ENCODE assay signal across 13 cellular contexts in genomic region chr20:23620670-23621386, GRCh38. TPM values are rescaled to one million over a fixed set of nuclear protein-coding genes. Genes with fewer than 3 reads are reported as not detected.
DNase-seq lines count a peak whose midpoint lies in the region; TF ChIP-seq lines count a peak whose summit lies in the region.
"Not testable (repeated sequence)": the region's sequence is repeated elsewhere in the genome, so short reads cannot be mapped to it uniquely, and the experiment has no call there.
"Had no signal": no experiment of that assay in that cellular context is flagged by ENCODE, and none has a peak within 500 bp of the region (broad histone marks: within the 10 kb centered on the region; RNA-seq: fewer than 3 reads in every experiment).

No MANE protein-coding gene starts in this region.

- not testable (repeated sequence) for H2AK5ac ChIP-seq in H9 (ENCODE audit: insufficient read length, low read length); mesenchymal stem cell (ENCODE audit: low read length, severe bottlenecking)

- not testable (repeated sequence) for H2BK5ac ChIP-seq in H9 (ENCODE audit: insufficient read length, low read length); mesenchymal stem cell (ENCODE audit: low read depth, low read length, poor library complexity, severe bottlenecking)

- not testable (repeated sequence) for H3K56ac ChIP-seq in H9 (ENCODE audit: insufficient read length, low read depth, low read length)

- H3K79me1 ChIP-seq in H9 (ENCODE audit: insufficient read depth, low read depth, low read length, poor library complexity, severe bottlenecking); mesenchymal stem cell (replicated peaks; ENCODE audit: low read length, poor library complexity, severe bottlenecking): not testable (repeated sequence)

- H3K79me2 ChIP-seq in H9 (ENCODE audit: insufficient read depth, low read length); hepatocyte: not testable (repeated sequence)

- no CpG with 5 or more reads among the region's 11 CpGs for WGBS in H9 (ENCODE audit: extremely low coverage, insufficient read length, low lambda C conversion rate)
- WGBS in hepatocyte (ENCODE audit: low lambda C conversion rate, missing lambda C conversion rate), result 65% methylated on average over 11 of the region's 11 CpGs
- WGBS in mesenchymal stem cell, result 78% methylated on average over 11 of the region's 11 CpGs

- not testable (repeated sequence) for H4K20me1 ChIP-seq in H9 (ENCODE audit: control insufficient read depth, insufficient read depth, insufficient read length); hepatocyte (ENCODE audit: insufficient read depth, poor library complexity, severe bottlenecking)

- H3K27ac ChIP-seq in H9 (ENCODE audit: insufficient read length, low read depth, low read length); colonic mucosa; mesenchymal stem cell (ENCODE audit: low read length, poor library complexity, severe bottlenecking): not testable (repeated sequence)
- peak overlapping the region; percentile 52 for H3K27ac ChIP-seq in hepatocyte
- peak overlapping the region; percentile 87 for H3K27ac ChIP-seq in vagina

- H4K5ac ChIP-seq in H9 (ENCODE audit: insufficient read length, low read depth, low read length), result not testable (repeated sequence)

- H3K36me3 ChIP-seq in colonic mucosa; hepatocyte (replicated peaks; ENCODE audit: insufficient read depth, low read depth); mesenchymal stem cell (ENCODE audit: control insufficient read depth in 1 of 2, insufficient read depth in 2 of 2, low read depth in 1 of 2, low read length in 2 of 2); vagina: not testable (repeated sequence)

- not testable (repeated sequence) for H3K27me3 ChIP-seq in H9 (ENCODE audit: insufficient read depth, low read length); colonic mucosa; hepatocyte; mesenchymal stem cell (ENCODE audit: control insufficient read depth in 1 of 2, insufficient read depth in 1 of 2, low read length in 2 of 2); vagina

- intact Hi-C loops in colonic mucosa (cut with DNase I), result not testable (repeated sequence)
- intact Hi-C loops in vagina (cut with DNase I), result loop anchor here (5.0 kb wide), 1 partner anchor 259 kb away; the partner anchor contains the start of gene GZF1

- not testable (repeated sequence) for H2BK120ac ChIP-seq in H9 (ENCODE audit: low read depth, low read length, poor library complexity, severe bottlenecking); mesenchymal stem cell (ENCODE audit: low read depth, low read length)

- H3K36me3 Mint-ChIP-seq in H9 (ENCODE audit: insufficient read depth in 1 of 3, low read depth in 3 of 3); progenitor cell of endocrine pancreas (ENCODE audit: insufficient read depth): not testable (repeated sequence)

- H3K9me3 Mint-ChIP-seq in H9; progenitor cell of endocrine pancreas (ENCODE audit: low read depth): not testable (repeated sequence)

- not testable (repeated sequence) for TF ChIP-seq CTCF in H9 (conservative IDR thresholded peaks at IDR 0.05); colonic mucosa (IDR thresholded peaks at IDR 0.05); hepatocyte (IDR thresholded peaks at IDR 0.05; ENCODE audit: poor library complexity); progenitor cell of endocrine pancreas (IDR thresholded peaks at IDR 0.05; ENCODE audit: unreplicated experiment); vagina (IDR thresholded peaks at IDR 0.05)

- not testable (repeated sequence) for H3K4me2 ChIP-seq in H9 (ENCODE audit: insufficient read depth, insufficient read length, low read length); hepatocyte; mesenchymal stem cell (ENCODE audit: low read length, poor library complexity, severe bottlenecking)

- not testable (repeated sequence) for H4K8ac ChIP-seq in H9 (replicated peaks; ENCODE audit: insufficient read length, low read depth, low read length); mesenchymal stem cell (ENCODE audit: low read length)

- peaks cover 26 to 27% of the 10 kb centered on the region in 2 experiments for H3K4me1 Mint-ChIP-seq in H9
- H3K4me1 Mint-ChIP-seq in progenitor cell of endocrine pancreas (ENCODE audit: low read depth), result not testable (repeated sequence)

- not testable (repeated sequence) for H3K9me2 ChIP-seq in hepatocyte (replicated peaks; ENCODE audit: insufficient read depth)

- DNase-seq in H9, result peak; percentile 21
- DNase-seq in colonic mucosa, result peak; percentile 14
- DNase-seq in ecto neural progenitor cell (ENCODE audit: low spot score), result peak; percentile 30
- peak; percentile 23 for DNase-seq in hepatocyte (ENCODE audit: low spot score)
- DNase-seq in mesenchymal stem cell; progenitor cell of endocrine pancreas (ENCODE audit: low spot score, unreplicated experiment): not testable (repeated sequence)
- peak; percentile 67 to 82 for DNase-seq in vagina (ENCODE audit: extremely low spot score in 2 of 2)

- not testable (repeated sequence) for H3K4me3 ChIP-seq in colonic mucosa; hepatocyte; mesenchymal stem cell (ENCODE audit: insufficient read depth in 1 of 2, low read depth in 1 of 2, low read length in 2 of 2); vagina

- not testable (repeated sequence) for H3K18ac ChIP-seq in H9 (ENCODE audit: insufficient read length, low read depth, low read length)
- H3K18ac ChIP-seq in mesenchymal stem cell (ENCODE audit: low read depth in 1 of 2, low read length in 2 of 2), result peak overlapping the region in 1 of 2 experiments; percentile 1

- not testable (repeated sequence) for H2BK20ac ChIP-seq in H9 (ENCODE audit: low read depth, low read length, poor library complexity, severe bottlenecking)

- not testable (repeated sequence) for H2BK15ac ChIP-seq in H9 (ENCODE audit: low read depth, low read length); mesenchymal stem cell (ENCODE audit: low read depth, poor library complexity, severe bottlenecking)

- not testable (repeated sequence) for H3K9ac ChIP-seq in H9 (ENCODE audit: extremely low read depth, insufficient read length, low read length); colonic mucosa (ENCODE audit: low read depth in 2 of 2, low read length in 2 of 2); mesenchymal stem cell (ENCODE audit: low read length)

- H3K4me1 ChIP-seq in H9 (ENCODE audit: insufficient read depth, low read length); colonic mucosa; hepatocyte (ENCODE audit: insufficient read depth); mesenchymal stem cell (ENCODE audit: control insufficient read depth, insufficient read depth, low read depth, low read length): not testable (repeated sequence)
- peaks cover 24% of the 10 kb centered on the region for H3K4me1 ChIP-seq in vagina

- H3K23ac ChIP-seq in H9 (ENCODE audit: insufficient read length, low read depth, low read length); mesenchymal stem cell (ENCODE audit: low read length in 2 of 2): not testable (repeated sequence)

- not testable (repeated sequence) for TF ChIP-seq POLR2A in vagina (IDR thresholded peaks at IDR 0.05)

- H3T11ph ChIP-seq in H9 (ENCODE audit: low read length), result not testable (repeated sequence)

- H3K9me3 ChIP-seq in H9 (ENCODE audit: control insufficient read depth, low read depth, low read length); colonic mucosa; hepatocyte (ENCODE audit: low read depth); mesenchymal stem cell (ENCODE audit: control insufficient read depth, low read length); vagina: not testable (repeated sequence)

- not testable (repeated sequence) for H3K14ac ChIP-seq in H9 (ENCODE audit: insufficient read depth, low read length); mesenchymal stem cell (ENCODE audit: low read length in 2 of 2)

- H3K27me3 Mint-ChIP-seq in H9 (ENCODE audit: low read depth), result peaks cover 16% of the 10 kb centered on the region
- H3K27me3 Mint-ChIP-seq in progenitor cell of endocrine pancreas, result not testable (repeated sequence)

- not testable (repeated sequence) for H3K27ac Mint-ChIP-seq in H9
- peak overlapping the region; percentile 38 for H3K27ac Mint-ChIP-seq in progenitor cell of endocrine pancreas

- H2AFZ ChIP-seq in H9 (ENCODE audit: low read length); hepatocyte; mesenchymal stem cell (ENCODE audit: low read depth, low read length): not testable (repeated sequence)

- not testable (repeated sequence) for H3K4me3 Mint-ChIP-seq in H9; progenitor cell of endocrine pancreas (ENCODE audit: low read depth)

- not testable (repeated sequence) for H3K4ac ChIP-seq in H9 (ENCODE audit: low read depth, low read length); mesenchymal stem cell (ENCODE audit: low read depth in 1 of 2, low read length in 2 of 2)

- not testable (repeated sequence) for H3K23me2 ChIP-seq in H9 (ENCODE audit: insufficient read length, low read depth, low read length, poor library complexity, severe bottlenecking)

- not testable (repeated sequence) for H4K91ac ChIP-seq in H9 (ENCODE audit: insufficient read length, low read depth, low read length)
- H4K91ac ChIP-seq in mesenchymal stem cell (ENCODE audit: low read length), result peak overlapping the region; percentile 25

- not testable (repeated sequence) for H2BK12ac ChIP-seq in H9 (ENCODE audit: insufficient read length, low read depth, low read length)
- peak overlapping the region in 1 of 2 experiments; percentile 21 for H2BK12ac ChIP-seq in mesenchymal stem cell (ENCODE audit: low read length in 2 of 2)

RNA-seq across cellular contexts. Expression of gene CST9, which starts 15.1 kb away (rescaled TPM):
- total RNA-seq in H9 (2021) (not detected in 2 replicates), colonic mucosa (not detected), hepatocyte (not detected in 2 replicates), progenitor cell of endocrine pancreas (not detected in 2 replicates), vagina (not detected)
- polyA plus RNA-seq in hepatocyte, result not detected in 2 replicates
- polyA plus RNA-seq in mesenchymal stem cell (2013, experiment 1 of 2), result not detected
- not detected for polyA plus RNA-seq in mesenchymal stem cell (2013, experiment 2 of 2)
- total RNA-seq: CD4-positive, alpha-beta T cell; CD8-positive, alpha-beta memory T cell; GM12878; GM23248 had no signal
- polyA plus RNA-seq: A549; CD8-positive, alpha-beta memory T cell; GM12878; GM23248 had no signal

RNA-seq across cellular contexts. Expression of gene CST3, which starts 16.9 kb away (rescaled TPM):
- 77.2 and 81.9 TPM in 2 replicates for total RNA-seq in H9 (2021)
- total RNA-seq in colonic mucosa, result 100 to 1,000 TPM; 606 to 666 TPM
- total RNA-seq in hepatocyte, result 881 and 921 TPM in 2 replicates
- 2,777 and 2,850 TPM in 2 replicates for polyA plus RNA-seq in hepatocyte
- 817 TPM for polyA plus RNA-seq in mesenchymal stem cell (2013, experiment 1 of 2)
- 846 TPM for polyA plus RNA-seq in mesenchymal stem cell (2013, experiment 2 of 2)
- total RNA-seq in progenitor cell of endocrine pancreas, result 247 and 257 TPM in 2 replicates
- total RNA-seq in vagina, result 1,106 TPM

RNA-seq across cellular contexts. Expression of gene CST9L, which starts 52.5 kb away (rescaled TPM):
- total RNA-seq in H9 (2021), result not detected in 2 replicates
- not detected for total RNA-seq in colonic mucosa
- total RNA-seq in hepatocyte, result not detected in 2 replicates
- not detected in 2 replicates for polyA plus RNA-seq in hepatocyte
- polyA plus RNA-seq in mesenchymal stem cell (2013, experiment 1 of 2), result not detected
- not detected for polyA plus RNA-seq in mesenchymal stem cell (2013, experiment 2 of 2)
- not detected in 2 replicates for total RNA-seq in progenitor cell of endocrine pancreas
- total RNA-seq in vagina, result not detected
- total RNA-seq: CD4-positive, alpha-beta T cell; CD8-positive, alpha-beta memory T cell; GM12878; GM23248 had no signal
- polyA plus RNA-seq: A549; CD14-positive monocyte; CD8-positive, alpha-beta memory T cell; GM12878; GM23248 had no signal
